14 cellular contexts compared by ENCODE assay signal in genomic region chr11:132994038-132994502, GRCh38.
A peak's percentile ranks its signal among the peaks of the same experiment; 100 is the strongest.
DNase-seq lines count a peak whose midpoint lies in the region; ATAC-seq, FAIRE-seq and TF ChIP-seq lines count a peak whose summit lies in the region.
"Had no signal": no experiment of that assay in that cellular context is flagged by ENCODE, and none has a peak within 500 bp of the region (broad histone marks: within the 10 kb centered on the region; RNA-seq: fewer than 3 reads in every experiment).

No MANE protein-coding gene starts in this region.

- H3K9me3 ChIP-seq in left ventricle myocardium inferior (replicated peaks) (no peaks in the 10 kb centered on the region), SK-N-MC (ENCODE audit: low read depth, low read length) (no peaks in the 10 kb centered on the region), iPS-20b (ENCODE audit: insufficient read depth, low read depth, low read length) (no peaks in the 10 kb centered on the region)

- intact Hi-C loops in left ventricle myocardium inferior (cut with micrococcal nuclease) (no loop called here), Right ventricle myocardium inferior (cut with DNase I) (no loop called here)

- FAIRE-seq in RCC 7860 (lab: Jason Lieb, UNC), result no peak
- FAIRE-seq: urothelium cell line had no signal

- peaks cover 86% of the 10 kb centered on the region for H3K27me3 ChIP-seq in left ventricle myocardium inferior (ENCODE audit: low read depth)
- H3K27me3 ChIP-seq in iPS-20b (ENCODE audit: insufficient read depth, low read length), result peaks cover 60% of the 10 kb centered on the region

- H3K27ac ChIP-seq in left ventricle myocardium inferior (replicated peaks) (no peak overlapping the region), SK-N-MC (no peak overlapping the region), iPS-20b (ENCODE audit: low read length) (no peak overlapping the region)

- H3K4me1 ChIP-seq in left ventricle myocardium inferior, result peaks cover 10% of the 10 kb centered on the region
- peaks cover 8% of the 10 kb centered on the region; the same call in 1 of the 2 replicates for H3K4me1 ChIP-seq in iPS-20b (ENCODE audit: insufficient read depth, low read length)

- H3K9ac ChIP-seq in SK-N-MC (ENCODE audit: insufficient read length) (no peak overlapping the region), iPS-20b (ENCODE audit: low read depth, low read length) (peak overlapping the region; percentile 49; the same call in 1 of the 2 replicates)

- DNase-seq in left ventricle myocardium inferior (no peak), Right ventricle myocardium inferior (ENCODE audit: missing footprints) (no peak), SK-N-MC (ENCODE audit: low read depth, low spot score) (no peak), midbrain (lab: John Stamatoyannopoulos, UW) (no peak), RCC 7860 (ENCODE audit: low spot score) (no peak)
- DNase-seq: DND-41; kidney glomerular epithelial cell; NCI-H446; stimulated activated CD4-positive, alpha-beta T cell treated with anti-CD3 and anti-CD28 coated beads, Interleukin-15, amount 100 ng/mL, for 24 hours; stimulated activated CD8-positive, alpha-beta memory T cell treated with anti-CD3 and anti-CD28 coated beads, Interleukin-4, amount 100 ng/mL, for 48 hours had no signal

- H3K36me3 ChIP-seq in left ventricle myocardium inferior (no peaks in the 10 kb centered on the region), SK-N-MC (ENCODE audit: insufficient read depth, low read length) (no peaks in the 10 kb centered on the region), iPS-20b (ENCODE audit: insufficient read depth, low read depth, low read length) (no peaks in the 10 kb centered on the region)

- no peak for ATAC-seq in Right ventricle myocardium inferior
- no peak for ATAC-seq in HG02938 (IDR thresholded peaks at IDR 0.05; ENCODE audit: unreplicated experiment)
- no peak for ATAC-seq in GM18858 (IDR thresholded peaks at IDR 0.05; ENCODE audit: unreplicated experiment)

- TF ChIP-seq CTCF in left ventricle myocardium inferior (IDR thresholded peaks at IDR 0.05; ENCODE audit: borderline replicate concordance), result no peak

- peak overlapping the region; percentile 51 for H3K4me3 ChIP-seq in left ventricle myocardium inferior
- H3K4me3 ChIP-seq in SK-N-MC, result peak overlapping the region; percentile 63
- H3K4me3 ChIP-seq in iPS-20b (ENCODE audit: low read length), result peak overlapping the region; percentile 59
